8 cellular contexts compared by ENCODE assay signal in the genomic region with DNA sequence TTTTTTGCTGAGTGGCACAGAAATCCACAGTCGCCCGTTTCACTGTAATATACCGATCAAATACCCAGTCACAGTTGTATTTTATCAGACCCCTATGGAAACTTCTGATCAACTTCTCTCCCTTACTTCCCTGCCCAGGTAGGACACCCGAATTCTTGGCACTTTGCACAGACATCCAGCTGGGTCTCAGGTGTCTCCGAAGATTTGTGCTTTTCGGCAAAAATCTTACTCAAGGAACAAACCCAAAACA. TPM values are rescaled to one million over a fixed set of nuclear protein-coding genes. Genes with fewer than 3 reads are reported as not detected.
DNase-seq lines count a peak whose midpoint lies in the region; ATAC-seq and TF ChIP-seq lines count a peak whose summit lies in the region.

No MANE protein-coding gene starts in this region.

- H3K4me1 ChIP-seq in CD8-positive, alpha-beta memory T cell (ENCODE audit: insufficient read depth, low read length) = peaks cover 41% of the 10 kb centered on the region
- H3K4me1 ChIP-seq in PC-3 (ENCODE audit: insufficient read depth, low read length) = peaks cover 27% of the 10 kb centered on the region
- peaks cover 10% of the 10 kb centered on the region for H3K4me1 ChIP-seq in osteoblast (ENCODE audit: insufficient read depth, low read length)

- peak overlapping the region; percentile 92 for H3K4me2 ChIP-seq in PC-3 (ENCODE audit: low read length)
- peak overlapping the region; percentile 92 for H3K4me2 ChIP-seq in osteoblast (ENCODE audit: insufficient read depth, low read length)

- H3K9ac ChIP-seq in PC-3 (ENCODE audit: low read length) = peak overlapping the region; percentile 95

- no peaks in the 10 kb centered on the region for H3K27me3 Mint-ChIP-seq in CD8-positive, alpha-beta memory T cell

- H2AFZ ChIP-seq in PC-3 (ENCODE audit: low read length) (peak overlapping the region; percentile 81), osteoblast (ENCODE audit: low read length) (peak overlapping the region; percentile 80)

- H3K9me3 ChIP-seq in CD8-positive, alpha-beta memory T cell (ENCODE audit: low read length) = no peaks in the 10 kb centered on the region
- H3K9me3 ChIP-seq in PC-3 (ENCODE audit: low read length) = no peaks in the 10 kb centered on the region
- H3K9me3 ChIP-seq in osteoblast (ENCODE audit: low read depth, low read length) = no peaks in the 10 kb centered on the region

- no peaks in the 10 kb centered on the region for H3K9me2 ChIP-seq in PC-3 (replicated peaks; ENCODE audit: low read length)

- H3K36me3 ChIP-seq in CD8-positive, alpha-beta memory T cell (ENCODE audit: insufficient read depth, low read length) = no peaks in the 10 kb centered on the region
- no peaks in the 10 kb centered on the region for H3K36me3 ChIP-seq in PC-3 (ENCODE audit: low read depth, low read length)
- H3K36me3 ChIP-seq in osteoblast (ENCODE audit: insufficient read depth, low read length) = no peaks in the 10 kb centered on the region

- no peaks in the 10 kb centered on the region for H3F3A ChIP-seq in PC-3 (ENCODE audit: low read length, unreplicated experiment)

- ATAC-seq in PC-3 (peak; percentile 14), HG03280 (IDR thresholded peaks at IDR 0.05; ENCODE audit: unreplicated experiment) (no peak), GM19452 (IDR thresholded peaks at IDR 0.05; ENCODE audit: unreplicated experiment) (no peak)

- H3K27me3 ChIP-seq in CD8-positive, alpha-beta memory T cell (ENCODE audit: insufficient read depth, low read length, poor library complexity, severe bottlenecking) = no peaks in the 10 kb centered on the region
- H3K27me3 ChIP-seq in PC-3 (ENCODE audit: low read length) (no peaks in the 10 kb centered on the region), osteoblast (ENCODE audit: insufficient read depth, low read length) (no peaks in the 10 kb centered on the region)

- BruUV-seq in PC-3 (replicated peaks; lab: Mats Ljungman, UMichigan) = no TSS peak

- no peaks in the 10 kb centered on the region for H4K20me1 ChIP-seq in PC-3 (ENCODE audit: low read length)
- no peaks in the 10 kb centered on the region for H4K20me1 ChIP-seq in osteoblast (ENCODE audit: insufficient read depth, low read length)

- H3K27ac Mint-ChIP-seq in CD8-positive, alpha-beta memory T cell = peak overlapping the region in 7 of 8 donors; percentile 31 to 92 (median 81)

- TF ChIP-seq CTCF in PC-3 (conservative IDR thresholded peaks at IDR 0.05; ENCODE audit: low read depth, low read length) (no peak), osteoblast (IDR thresholded peaks at IDR 0.05; ENCODE audit: extremely low read depth, low read depth, low read length) (no peak)

- no peak overlapping the region for H3K27ac ChIP-seq in CD8-positive, alpha-beta memory T cell (ENCODE audit: low read depth, low read length)
- peak overlapping the region; percentile 89 for H3K27ac ChIP-seq in PC-3 (ENCODE audit: low read length)
- H3K27ac ChIP-seq in epithelial cell of prostate = peak overlapping the region; percentile 98
- no peak overlapping the region for H3K27ac ChIP-seq in osteoblast (ENCODE audit: low read depth, low read length)

- no peak for DNase-seq in CD8-positive, alpha-beta memory T cell
- DNase-seq in PC-3 (no peak), epithelial cell of prostate (ENCODE audit: low read depth, low spot score) (no peak), osteoblast (ENCODE audit: insufficient read length, low spot score, missing footprints) (no peak), NCI-H2171 (lab: John Stamatoyannopoulos, UW) (no peak)
- DNase-seq in activated effector memory CD4-positive, alpha-beta T cell treated with Interleukin-2 at 50 U/mL for 16 hours = no peak

- CTCF ChIA-PET in CD8-positive, alpha-beta memory T cell (lab: Charles Lee) = interaction anchor here (0.7 to 1.6 kb wide), 4 partner anchors 9 to 101 kb away, joined by 3 to 8 read pairs (median 4); no protein-coding TSS in a partner anchor
- CTCF ChIA-PET in PC-3 (lab: Charles Lee) = interaction anchor here (1.0 kb wide), 1 partner anchor 63 kb away, joined by 4 read pairs; no protein-coding TSS in a partner anchor

- H3K36me3 Mint-ChIP-seq in CD8-positive, alpha-beta memory T cell = peaks cover 0 to 3% (median 0%) of the 10 kb centered on the region in 3 donors

- peak overlapping the region; percentile 89 to 97 (median 93) for H3K4me3 Mint-ChIP-seq in CD8-positive, alpha-beta memory T cell

- H3K4me3 ChIP-seq in CD8-positive, alpha-beta memory T cell (ENCODE audit: low read length) = peak overlapping the region; percentile 59
- H3K4me3 ChIP-seq in PC-3 (ENCODE audit: low read length) (peak overlapping the region; percentile 87), osteoblast (ENCODE audit: insufficient read depth, low read length) (peak overlapping the region; percentile 72)

- intact Hi-C loops in PC-3 (cut with micrococcal nuclease) = loop anchor here (2.0 to 5.0 kb wide), 2 partner anchors 40 to 62 kb away; no protein-coding TSS in a partner anchor

- peaks cover 49 to 71% (median 66%) of the 10 kb centered on the region in 3 donors for H3K4me1 Mint-ChIP-seq in CD8-positive, alpha-beta memory T cell

- H3K9me3 Mint-ChIP-seq in CD8-positive, alpha-beta memory T cell = no peaks in the 10 kb centered on the region

- H3K79me2 ChIP-seq in PC-3 (ENCODE audit: low read length) (peaks cover 48% of the 10 kb centered on the region), osteoblast (ENCODE audit: insufficient read depth, low read length) (no peaks in the 10 kb centered on the region)

- POLR2A ChIA-PET in CD8-positive, alpha-beta memory T cell (lab: Charles Lee) = no interaction called here
- POLR2A ChIA-PET in PC-3 (lab: Charles Lee; ENCODE audit: unreplicated experiment) = no interaction called here

RNA-seq across cellular contexts. Expression of gene MREG, which starts 0.6 kb away (rescaled TPM):
- 10 to 100 TPM; 25.4 to 26.2 TPM for total RNA-seq in CD8-positive, alpha-beta memory T cell
- polyA plus RNA-seq in CD8-positive, alpha-beta memory T cell = 3.9 TPM
- total RNA-seq in PC-3 (2014; rRNA removed) (24.4 and 35.4 TPM in 2 replicates), osteoblast (1.1 and 1.8 TPM in 2 replicates)

Comparison
In these comparisons a context has a peak if more than half of its experiments do, and no peak if none do; other contexts are left out.
1. H3K27ac ChIP-seq: peak in PC-3 (single experiment) and epithelial cell of prostate (single experiment); none in CD8-positive, alpha-beta memory T cell (single experiment) and osteoblast (single experiment).
2. Peak in every context shown above with its lines, with median percentiles within 50 percentile points of each other: H3K4me3 ChIP-seq.